ENCODE assay signal across 8 cellular contexts in genomic region chr11:86671386-86672006, GRCh38. TPM values are rescaled to one million over a fixed set of nuclear protein-coding genes. Genes with fewer than 3 reads are reported as not detected.
DNase-seq lines count a peak whose midpoint lies in the region; ATAC-seq and TF ChIP-seq lines count a peak whose summit lies in the region.

No MANE protein-coding gene starts in this region.

- H3K4me1 ChIP-seq in MM.1S (ENCODE audit: low read length) (no peaks in the 10 kb centered on the region), adipocyte (ENCODE audit: control insufficient read depth, insufficient read depth, low read length) (peaks cover 33% of the 10 kb centered on the region), left ventricle myocardium inferior (peaks cover 70% of the 10 kb centered on the region), parathyroid adenoma (peaks cover 37% of the 10 kb centered on the region)

- H3K4me2 ChIP-seq in MM.1S (ENCODE audit: low read depth, low read length) = peak overlapping the region; percentile 93
- H3K4me2 ChIP-seq in parathyroid adenoma (ENCODE audit: low read length) = peak overlapping the region; percentile 78

- peaks cover 6% of the 10 kb centered on the region for H3K4me1 Mint-ChIP-seq in activated CD8-positive, alpha-beta memory T cell treated with anti-CD3 and anti-CD28 coated beads, Interleukin-2, amount 10 ng/mL, durations not matched to agents 7 days and 5 days

- H4K20me1 ChIP-seq in MM.1S (ENCODE audit: insufficient read depth, low read length) = no peaks in the 10 kb centered on the region

- H3K36me3 Mint-ChIP-seq in activated CD8-positive, alpha-beta memory T cell treated with anti-CD3 and anti-CD28 coated beads, Interleukin-2, amount 10 ng/mL, durations not matched to agents 7 days and 5 days = no peaks in the 10 kb centered on the region

- H3K4me3 ChIP-seq in MM.1S (ENCODE audit: low read length) (peak overlapping the region; percentile 77), adipocyte (ENCODE audit: low read length) (peak overlapping the region; percentile 90), left ventricle myocardium inferior (peak overlapping the region; percentile 81), parathyroid adenoma (ENCODE audit: low read depth, low read length) (peak overlapping the region; percentile 65)

- DNase-seq in activated CD8-positive, alpha-beta memory T cell treated with anti-CD3 and anti-CD28 coated beads, Interleukin-2, amount 10 ng/mL, durations not matched to agents 7 days and 5 days = no peak
- no peak for DNase-seq in activated CD8-positive, alpha-beta memory T cell treated with anti-CD3 and anti-CD28 coated beads for 24 hours
- DNase-seq in MM.1S (peak; percentile 14), adipocyte (ENCODE audit: low read depth) (peak; percentile 58), left ventricle myocardium inferior (peak; percentile 88), retina (no peak)

- H3K4me3 Mint-ChIP-seq in activated CD8-positive, alpha-beta memory T cell treated with anti-CD3 and anti-CD28 coated beads, Interleukin-2, amount 10 ng/mL, durations not matched to agents 7 days and 5 days = peak overlapping the region; percentile 54

- H3K9me2 ChIP-seq in MM.1S (replicated peaks; ENCODE audit: insufficient read depth, low read length) = no peaks in the 10 kb centered on the region

- H2AFZ ChIP-seq in MM.1S (ENCODE audit: low read length) (peak overlapping the region; percentile 94), parathyroid adenoma (peak overlapping the region; percentile 76)

- H3K9me3 ChIP-seq in MM.1S (replicated peaks; ENCODE audit: insufficient read depth, low read length) (no peaks in the 10 kb centered on the region), adipocyte (ENCODE audit: control insufficient read depth, low read length) (no peaks in the 10 kb centered on the region), left ventricle myocardium inferior (replicated peaks) (no peaks in the 10 kb centered on the region), parathyroid adenoma (ENCODE audit: control insufficient read depth, low read length) (no peaks in the 10 kb centered on the region)

- H3K79me2 ChIP-seq in MM.1S (ENCODE audit: low read length) = no peaks in the 10 kb centered on the region
- H3K79me2 ChIP-seq in parathyroid adenoma = no peaks in the 10 kb centered on the region

- H3F3A ChIP-seq in MM.1S (ENCODE audit: insufficient read depth, low read length) = no peaks in the 10 kb centered on the region

- H3K36me3 ChIP-seq in MM.1S (replicated peaks; ENCODE audit: insufficient read depth, low read length) (no peaks in the 10 kb centered on the region), adipocyte (ENCODE audit: control insufficient read depth, insufficient read depth, low read length, severe bottlenecking) (peaks cover 21% of the 10 kb centered on the region), left ventricle myocardium inferior (peaks cover 9% of the 10 kb centered on the region), parathyroid adenoma (ENCODE audit: control insufficient read depth, insufficient read depth, low read length) (no peaks in the 10 kb centered on the region)

- H3K27me3 ChIP-seq in MM.1S (replicated peaks; ENCODE audit: insufficient read depth, low read length) (no peaks in the 10 kb centered on the region), adipocyte (replicated peaks; ENCODE audit: control insufficient read depth, insufficient read depth, low read length) (no peaks in the 10 kb centered on the region), left ventricle myocardium inferior (ENCODE audit: low read depth) (no peaks in the 10 kb centered on the region), parathyroid adenoma (ENCODE audit: control insufficient read depth, insufficient read depth, low read length) (no peaks in the 10 kb centered on the region)

- intact Hi-C loops in left ventricle myocardium inferior (cut with micrococcal nuclease) = no loop called here

- H3K9ac ChIP-seq in MM.1S (ENCODE audit: low read length) = peak overlapping the region; percentile 66
- H3K9ac ChIP-seq in adipocyte (ENCODE audit: low read length) = peak overlapping the region; percentile 92
- peak overlapping the region; percentile 1 for H3K9ac ChIP-seq in parathyroid adenoma

- peaks cover 79% of the 10 kb centered on the region for H3K27me3 Mint-ChIP-seq in activated CD8-positive, alpha-beta memory T cell treated with anti-CD3 and anti-CD28 coated beads, Interleukin-2, amount 10 ng/mL, durations not matched to agents 7 days and 5 days

- H3K27ac Mint-ChIP-seq in activated CD8-positive, alpha-beta memory T cell treated with anti-CD3 and anti-CD28 coated beads, Interleukin-2, amount 10 ng/mL, durations not matched to agents 7 days and 5 days = no peak overlapping the region

- TF ChIP-seq CTCF in MM.1S (IDR thresholded peaks at IDR 0.05; ENCODE audit: low read length) (no peak), left ventricle myocardium inferior (IDR thresholded peaks at IDR 0.05; ENCODE audit: borderline replicate concordance) (no peak), parathyroid adenoma (IDR thresholded peaks at IDR 0.05) (no peak)

- peak; percentile 40 for ATAC-seq in activated CD8-positive, alpha-beta memory T cell treated with anti-CD3 and anti-CD28 coated beads, Interleukin-2, amount 10 ng/mL, durations not matched to agents 7 days and 5 days
- no peak for ATAC-seq in GM18873 (IDR thresholded peaks at IDR 0.05; ENCODE audit: low FRiP score, unreplicated experiment)

- CTCF ChIA-PET in activated CD8-positive, alpha-beta memory T cell treated with anti-CD3 and anti-CD28 coated beads, Interleukin-2, amount 10 ng/mL, durations not matched to agents 7 days and 5 days (lab: Charles Lee) = interaction anchor here (0.5 kb wide), 1 partner anchor 141 kb away, joined by 5 read pairs; no protein-coding TSS in a partner anchor

- H3K27ac ChIP-seq in MM.1S (ENCODE audit: low read length) (no peak overlapping the region), left ventricle myocardium inferior (replicated peaks) (peak overlapping the region; percentile 94), parathyroid adenoma (peak overlapping the region; percentile 95)

- H3K9me3 Mint-ChIP-seq in activated CD8-positive, alpha-beta memory T cell treated with anti-CD3 and anti-CD28 coated beads, Interleukin-2, amount 10 ng/mL, durations not matched to agents 7 days and 5 days (ENCODE audit: low read depth) = no peaks in the 10 kb centered on the region

RNA-seq across cellular contexts. Expression of gene ME3, which starts 0.9 kb away (rescaled TPM):
- 1 to 10 TPM in 1 of 2 experiments, under 1 TPM in 1; 0.79 to 1.3 TPM for total RNA-seq in activated CD8-positive, alpha-beta memory T cell treated with anti-CD3 and anti-CD28 coated beads, Interleukin-2, amount 10 ng/mL, durations not matched to agents 7 days and 5 days
- total RNA-seq in left ventricle myocardium inferior = 33.4 TPM

Comparison
In these comparisons a context has a peak if more than half of its experiments do, and no peak if none do; other contexts are left out.
1. DNase-seq: peak in MM.1S (single experiment), adipocyte (single experiment) and left ventricle myocardium inferior (single experiment); none in activated CD8-positive, alpha-beta memory T cell treated with anti-CD3 and anti-CD28 coated beads, Interleukin-2, amount 10 ng/mL, durations not matched to agents 7 days and 5 days (single experiment), activated CD8-positive, alpha-beta memory T cell treated with anti-CD3 and anti-CD28 coated beads for 24 hours (single experiment) and retina (single experiment).
2. H3K9ac ChIP-seq: peak in every context shown above with its lines; median percentile 92 in adipocyte; 66 in MM.1S; 1 in parathyroid adenoma.
3. RNA of gene ME3, which starts 0.9 kb away (total RNA-seq): 33.4 TPM in left ventricle myocardium inferior (single experiment); 0.79 to 1.3 TPM in activated CD8-positive, alpha-beta memory T cell treated with anti-CD3 and anti-CD28 coated beads, Interleukin-2, amount 10 ng/mL, durations not matched to agents 7 days and 5 days; every median in the first group is over 10 times any median in the second.
4. Peak in every context shown above with its lines, with median percentiles within 50 percentile points of each other: H3K4me3 ChIP-seq.